Comparison of ENCODE assay signal across 34 cellular contexts in genomic region chr2:223900066-223900465, GRCh38.
"Had no signal": no experiment of that assay in that cellular context is flagged by ENCODE, and none has a peak within 500 bp of the region (broad histone marks: within the 10 kb centered on the region; RNA-seq: fewer than 3 reads in every experiment).

No MANE protein-coding gene starts in this region.

- H3K27me3 Mint-ChIP-seq: activated CD4-positive, alpha-beta T cell treated with anti-CD3 and anti-CD28 coated beads, Interleukin-2, amount 10 ng/mL, durations not matched to agents 7 days and 5 days; activated CD8-positive, alpha-beta T cell treated with anti-CD3 and anti-CD28 coated beads for 36 hours; activated naive CD8-positive, alpha-beta T cell; activated T-helper 17 cell treated with anti-CD3 and anti-CD28 coated beads, Interleukin-2, amount 50 U/mL, for 72 hours; effector memory CD8-positive, alpha-beta T cell had no signal

- H3K4me2 ChIP-seq: hepatocyte had no signal

- H3K9me3 Mint-ChIP-seq: activated CD4-positive, alpha-beta T cell treated with anti-CD3 and anti-CD28 coated beads, Interleukin-2, amount 10 ng/mL, durations not matched to agents 7 days and 5 days; activated CD8-positive, alpha-beta T cell treated with anti-CD3 and anti-CD28 coated beads for 36 hours; activated T-cell treated with anti-CD3 and anti-CD28 coated beads, Interleukin-2, amount 50 U/mL, for 4 hours; activated T-helper 17 cell treated with anti-CD3 and anti-CD28 coated beads, Interleukin-2, amount 50 U/mL, for 72 hours; effector memory CD8-positive, alpha-beta T cell; T-helper 2 cell treated with Interferon-gamma antibody and Interleukin-4, amounts not matched to agents 5 μg/mL and 100 μg/mL, for 36 hours had no signal

- H3K4me3 ChIP-seq: esophagus muscularis mucosa, gastrocnemius medialis, heart right ventricle, hepatocyte had no signal

- H3K27ac ChIP-seq: brain microvascular endothelial cell, esophagus muscularis mucosa, foreskin keratinocyte, gastrocnemius medialis, heart right ventricle, hepatocyte, WERI-Rb-1 had no signal

- ATAC-seq: activated CD8-positive, alpha-beta T cell treated with anti-CD3 and anti-CD28 coated beads for 36 hours; activated T-cell treated with anti-CD3 and anti-CD28 coated beads, Interleukin-2, amount 50 U/mL, for 4 hours; activated T-helper 17 cell treated with anti-CD3 and anti-CD28 coated beads, Interleukin-2, amount 50 U/mL, for 72 hours; effector memory CD8-positive, alpha-beta T cell; foreskin keratinocyte; gastrocnemius medialis; heart right ventricle had no signal

- H3K9me3 ChIP-seq: esophagus muscularis mucosa, gastrocnemius medialis, heart right ventricle had no signal

- H3K27ac Mint-ChIP-seq: activated CD4-positive, alpha-beta T cell treated with anti-CD3 and anti-CD28 coated beads, Interleukin-2, amount 10 ng/mL, durations not matched to agents 7 days and 5 days; activated CD8-positive, alpha-beta T cell treated with anti-CD3 and anti-CD28 coated beads for 36 hours; activated naive CD8-positive, alpha-beta T cell; activated T-helper 17 cell treated with anti-CD3 and anti-CD28 coated beads, Interleukin-2, amount 50 U/mL, for 72 hours; effector memory CD8-positive, alpha-beta T cell; T-helper 2 cell treated with Interferon-gamma antibody and Interleukin-4, amounts not matched to agents 5 μg/mL and 100 μg/mL, for 36 hours had no signal

- H2AFZ ChIP-seq: hepatocyte had no signal

- FAIRE-seq: astrocyte, colon had no signal

- H3K4me1 ChIP-seq: esophagus muscularis mucosa, gastrocnemius medialis had no signal

- DNase-seq: activated CD4-positive, alpha-beta T cell treated with anti-CD3 and anti-CD28 coated beads for 1 hour; activated CD4-positive, alpha-beta T cell treated with anti-CD3 and anti-CD28 coated beads for 4 hours; activated CD4-positive, alpha-beta T cell treated with anti-CD3 and anti-CD28 coated beads, Interleukin-2, amount 10 ng/mL, durations not matched to agents 7 days and 5 days; activated CD4-positive, alpha-beta T cell treated with anti-CD3 and anti-CD28 coated beads, Interleukin-2, amount 50 U/mL, for 48 hours; activated CD4-positive, CD25-positive, alpha-beta regulatory T cell; activated CD8-positive, alpha-beta memory T cell treated with anti-CD3 and anti-CD28 coated beads for 24 hours; activated CD8-positive, alpha-beta T cell treated with anti-CD3 and anti-CD28 coated beads for 36 hours; activated effector memory CD4-positive, alpha-beta T cell treated with Interleukin-2 at 50 U/mL for 16 hours; activated gamma-delta T cell treated with Interleukin-2 at 50 U/mL for 16 hours; activated naive CD4-positive, alpha-beta T cell treated with anti-CD3 and anti-CD28 coated beads, Interleukin-2, amount 50 U/mL, for 16 hours; activated naive CD4-positive, alpha-beta T cell treated with Interleukin-2 at 50 U/mL for 16 hours; activated T-cell treated with anti-CD3 and anti-CD28 coated beads, Interleukin-2, amount 50 U/mL, for 4 hours; amniotic stem cell; anterior cingulate cortex; brain microvascular endothelial cell; caudate nucleus; cortex of kidney; dermis blood vessel endothelial cell; effector CD4-positive, alpha-beta T cell; effector memory CD8-positive, alpha-beta T cell; erythroblast; foreskin keratinocyte; gastrocnemius medialis; glutamatergic neuron; heart right ventricle; T1000; WERI-Rb-1 had no signal

- H3K4me3 Mint-ChIP-seq: activated CD4-positive, alpha-beta T cell treated with anti-CD3 and anti-CD28 coated beads, Interleukin-2, amount 10 ng/mL, durations not matched to agents 7 days and 5 days; activated CD8-positive, alpha-beta T cell treated with anti-CD3 and anti-CD28 coated beads for 36 hours; activated naive CD8-positive, alpha-beta T cell; activated T-cell treated with anti-CD3 and anti-CD28 coated beads, Interleukin-2, amount 50 U/mL, for 4 hours; activated T-helper 17 cell treated with anti-CD3 and anti-CD28 coated beads, Interleukin-2, amount 50 U/mL, for 72 hours; effector memory CD8-positive, alpha-beta T cell; T-helper 2 cell treated with Interferon-gamma antibody and Interleukin-4, amounts not matched to agents 5 μg/mL and 100 μg/mL, for 36 hours had no signal

- H3K27me3 ChIP-seq: brain microvascular endothelial cell, esophagus muscularis mucosa, foreskin keratinocyte, gastrocnemius medialis, heart right ventricle, hepatocyte had no signal
